ENCODE assay signal across 1 cellular context in genomic region chr19:6794817-6795431, GRCh38.
TF ChIP-seq lines count a peak whose summit lies in the region.

No MANE protein-coding gene starts in this region.

TF ChIP-seq in HCT116, 20 proteins besides CTCF, POLR2A, EP300 and RAD21:
- TF ChIP-seq, protein P1, sequence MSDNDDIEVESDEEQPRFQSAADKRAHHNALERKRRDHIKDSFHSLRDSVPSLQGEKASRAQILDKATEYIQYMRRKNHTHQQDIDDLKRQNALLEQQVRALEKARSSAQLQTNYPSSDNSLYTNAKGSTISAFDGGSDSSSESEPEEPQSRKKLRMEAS (IDR thresholded peaks at IDR 0.05) = no peak
- no peak for TF ChIP-seq YY1 (IDR thresholded peaks at IDR 0.05; ENCODE audit: extremely low read depth, insufficient replicate concordance, low read depth, low read length)
- no peak for TF ChIP-seq EZH2phosphoT487 (IDR thresholded peaks at IDR 0.05; ENCODE audit: borderline replicate concordance)
- no peak for TF ChIP-seq JUND (IDR thresholded peaks at IDR 0.05)
- no peak for TF ChIP-seq POLR2AphosphoS5 (IDR thresholded peaks at IDR 0.05; ENCODE audit: low read depth, low read length)
- TF ChIP-seq CEBPB (IDR thresholded peaks at IDR 0.05; ENCODE audit: low read depth) = no peak
- no peak for TF ChIP-seq SIN3A (IDR thresholded peaks at IDR 0.05; ENCODE audit: low read depth)
- no peak for TF ChIP-seq ZNF274 (IDR thresholded peaks at IDR 0.05; ENCODE audit: low read depth, low read length)
- TF ChIP-seq ZFX (IDR thresholded peaks at IDR 0.05) = no peak
- no peak for TF ChIP-seq FOSL1 (IDR thresholded peaks at IDR 0.05; ENCODE audit: low read depth)
- TF ChIP-seq, protein P2, sequence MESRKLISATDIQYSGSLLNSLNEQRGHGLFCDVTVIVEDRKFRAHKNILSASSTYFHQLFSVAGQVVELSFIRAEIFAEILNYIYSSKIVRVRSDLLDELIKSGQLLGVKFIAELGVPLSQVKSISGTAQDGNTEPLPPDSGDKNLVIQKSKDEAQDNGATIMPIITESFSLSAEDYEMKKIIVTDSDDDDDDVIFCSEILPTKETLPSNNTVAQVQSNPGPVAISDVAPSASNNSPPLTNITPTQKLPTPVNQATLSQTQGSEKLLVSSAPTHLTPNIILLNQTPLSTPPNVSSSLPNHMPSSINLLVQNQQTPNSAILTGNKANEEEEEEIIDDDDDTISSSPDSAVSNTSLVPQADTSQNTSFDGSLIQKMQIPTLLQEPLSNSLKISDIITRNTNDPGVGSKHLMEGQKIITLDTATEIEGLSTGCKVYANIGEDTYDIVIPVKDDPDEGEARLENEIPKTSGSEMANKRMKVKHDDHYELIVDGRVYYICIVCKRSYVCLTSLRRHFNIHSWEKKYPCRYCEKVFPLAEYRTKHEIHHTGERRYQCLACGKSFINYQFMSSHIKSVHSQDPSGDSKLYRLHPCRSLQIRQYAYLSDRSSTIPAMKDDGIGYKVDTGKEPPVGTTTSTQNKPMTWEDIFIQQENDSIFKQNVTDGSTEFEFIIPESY (IDR thresholded peaks at IDR 0.05; ENCODE audit: extremely low read depth, insufficient replicate concordance, low read length) = no peak
